In the genomic region with DNA sequence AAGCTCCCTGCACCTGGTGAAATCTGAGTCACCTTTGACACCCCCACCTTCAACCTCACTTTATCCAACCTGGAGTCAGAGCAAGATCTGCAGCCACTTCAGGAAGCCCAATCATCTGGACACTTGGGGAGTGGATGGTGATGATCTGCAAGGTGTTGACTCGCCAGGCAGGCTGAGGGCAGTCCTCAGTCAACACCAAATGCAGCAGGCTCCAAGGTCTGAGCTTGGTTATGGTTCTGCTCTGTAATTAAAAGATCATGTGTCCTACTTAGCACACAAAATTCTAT, we compare ENCODE assay signal across 16 cellular contexts.
DNase-seq lines count a peak whose midpoint lies in the region; ATAC-seq and TF ChIP-seq lines count a peak whose summit lies in the region.
"Had no signal": no experiment of that assay in that cellular context is flagged by ENCODE, and none has a peak within 500 bp of the region (broad histone marks: within the 10 kb centered on the region; RNA-seq: fewer than 3 reads in every experiment).

No MANE protein-coding gene starts in this region.

- no peaks in the 10 kb centered on the region for H4K20me1 ChIP-seq in Karpas-422 (ENCODE audit: insufficient read depth, low read depth, low read length)

- CTCF ChIA-PET in activated CD8-positive, alpha-beta memory T cell treated with anti-CD3 and anti-CD28 coated beads, Interleukin-2, amount 10 ng/mL, durations not matched to agents 7 days and 5 days (lab: Charles Lee), result interaction anchor here (1.8 kb wide), 1 partner anchor 76 kb away, joined by 4 read pairs; no protein-coding TSS in a partner anchor

- H3K36me3 Mint-ChIP-seq in activated CD8-positive, alpha-beta memory T cell treated with anti-CD3 and anti-CD28 coated beads, Interleukin-2, amount 10 ng/mL, durations not matched to agents 7 days and 5 days, result no peaks in the 10 kb centered on the region
- H3K36me3 Mint-ChIP-seq in chondrocyte (ENCODE audit: low read depth), result peaks cover 2% of the 10 kb centered on the region

- peak overlapping the region; percentile 41 for H3K4me2 ChIP-seq in Karpas-422 (ENCODE audit: low read depth, low read length, poor library complexity, severe bottlenecking)
- H3K4me2 ChIP-seq: A549 had no signal

- peaks cover 52% of the 10 kb centered on the region for H3K4me1 ChIP-seq in Karpas-422 (ENCODE audit: low read length)
- H3K4me1 ChIP-seq: A549 had no signal

- H3K4me3 ChIP-seq in Karpas-422 (ENCODE audit: low read length), result peak overlapping the region; percentile 24; the same call in 1 of the 2 replicates
- H3K4me3 ChIP-seq: A549 had no signal

- no peaks in the 10 kb centered on the region for H3K4me1 Mint-ChIP-seq in activated CD8-positive, alpha-beta memory T cell treated with anti-CD3 and anti-CD28 coated beads, Interleukin-2, amount 10 ng/mL, durations not matched to agents 7 days and 5 days
- H3K4me1 Mint-ChIP-seq in chondrocyte (ENCODE audit: low read depth), result no peaks in the 10 kb centered on the region

- no peak overlapping the region for H2AFZ ChIP-seq in Karpas-422 (ENCODE audit: low read length)

- TF ChIP-seq CTCF in chondrocyte (IDR thresholded peaks at IDR 0.05), result no peak

- H3K79me2 ChIP-seq in Karpas-422 (ENCODE audit: low read length), result no peaks in the 10 kb centered on the region

- no peaks in the 10 kb centered on the region for H3K27me3 ChIP-seq in Karpas-422 (ENCODE audit: low read length)

- no peaks in the 10 kb centered on the region for H3K36me3 ChIP-seq in Karpas-422 (ENCODE audit: insufficient read depth, low read length)

- no peaks in the 10 kb centered on the region for H3K9me2 ChIP-seq in Karpas-422 (replicated peaks; ENCODE audit: insufficient read depth, low read length)

- no peak overlapping the region for H3K4me3 Mint-ChIP-seq in activated CD8-positive, alpha-beta memory T cell treated with anti-CD3 and anti-CD28 coated beads, Interleukin-2, amount 10 ng/mL, durations not matched to agents 7 days and 5 days
- H3K4me3 Mint-ChIP-seq in chondrocyte (ENCODE audit: unreplicated experiment), result no peak overlapping the region
- H3K4me3 Mint-ChIP-seq: H9 had no signal

- peaks cover 3% of the 10 kb centered on the region for H3K27me3 Mint-ChIP-seq in activated CD8-positive, alpha-beta memory T cell treated with anti-CD3 and anti-CD28 coated beads, Interleukin-2, amount 10 ng/mL, durations not matched to agents 7 days and 5 days
- H3K27me3 Mint-ChIP-seq in chondrocyte (ENCODE audit: low read depth), result peaks cover 6% of the 10 kb centered on the region

- no peaks in the 10 kb centered on the region for H3K9me3 Mint-ChIP-seq in activated CD8-positive, alpha-beta memory T cell treated with anti-CD3 and anti-CD28 coated beads, Interleukin-2, amount 10 ng/mL, durations not matched to agents 7 days and 5 days (ENCODE audit: low read depth)
- H3K9me3 Mint-ChIP-seq in chondrocyte (ENCODE audit: low read depth), result peaks cover 9% of the 10 kb centered on the region
- H3K9me3 Mint-ChIP-seq: H9 had no signal

- peak overlapping the region; percentile 97 for H3K27ac ChIP-seq in Karpas-422 (ENCODE audit: low read length)
- H3K27ac ChIP-seq: A549, C4-2B had no signal

- no peaks in the 10 kb centered on the region for H3K9me3 ChIP-seq in Karpas-422 (ENCODE audit: low read length)

- DNase-seq in activated CD8-positive, alpha-beta memory T cell treated with anti-CD3 and anti-CD28 coated beads, Interleukin-2, amount 10 ng/mL, durations not matched to agents 7 days and 5 days, result peak; percentile 23
- no peak for DNase-seq in activated CD8-positive, alpha-beta memory T cell treated with anti-CD3 and anti-CD28 coated beads, Interleukin-2, amount 50 U/mL, for 48 hours
- DNase-seq in Karpas-422 (no peak), chondrocyte (ENCODE audit: low spot score) (peak; percentile 33), HCEC 1CT (no peak), cerebellum (ENCODE audit: low spot score) (no peak)
- DNase-seq: H9, IMR-90, Kasumi-1, NCI-H1105, NCI-H187, NCI-H2171 treated with DMSO at 0.1 percent for 48 hours, NCI-H446 treated with DMSO at 0.1 percent for 48 hours had no signal

- no peak overlapping the region for H3K27ac Mint-ChIP-seq in activated CD8-positive, alpha-beta memory T cell treated with anti-CD3 and anti-CD28 coated beads, Interleukin-2, amount 10 ng/mL, durations not matched to agents 7 days and 5 days
- H3K27ac Mint-ChIP-seq in chondrocyte (ENCODE audit: unreplicated experiment), result no peak overlapping the region

- ATAC-seq in activated CD8-positive, alpha-beta memory T cell treated with anti-CD3 and anti-CD28 coated beads, Interleukin-2, amount 10 ng/mL, durations not matched to agents 7 days and 5 days, result no peak
- no peak for ATAC-seq in HG03378 (IDR thresholded peaks at IDR 0.05; ENCODE audit: unreplicated experiment)
- ATAC-seq: A549 had no signal

- H3K9ac ChIP-seq in Karpas-422 (ENCODE audit: low read length), result peak overlapping the region; percentile 26

Comparison
In these comparisons a context has a peak if more than half of its experiments do, and no peak if none do; other contexts are left out.
1. DNase-seq: peak in activated CD8-positive, alpha-beta memory T cell treated with anti-CD3 and anti-CD28 coated beads, Interleukin-2, amount 10 ng/mL, durations not matched to agents 7 days and 5 days (single experiment) and chondrocyte (single experiment); none in activated CD8-positive, alpha-beta memory T cell treated with anti-CD3 and anti-CD28 coated beads, Interleukin-2, amount 50 U/mL, for 48 hours (single experiment), Karpas-422 (single experiment), HCEC 1CT (single experiment) and cerebellum (single experiment).